Comparison of ENCODE assay signal across 1 cellular context in the genomic region with DNA sequence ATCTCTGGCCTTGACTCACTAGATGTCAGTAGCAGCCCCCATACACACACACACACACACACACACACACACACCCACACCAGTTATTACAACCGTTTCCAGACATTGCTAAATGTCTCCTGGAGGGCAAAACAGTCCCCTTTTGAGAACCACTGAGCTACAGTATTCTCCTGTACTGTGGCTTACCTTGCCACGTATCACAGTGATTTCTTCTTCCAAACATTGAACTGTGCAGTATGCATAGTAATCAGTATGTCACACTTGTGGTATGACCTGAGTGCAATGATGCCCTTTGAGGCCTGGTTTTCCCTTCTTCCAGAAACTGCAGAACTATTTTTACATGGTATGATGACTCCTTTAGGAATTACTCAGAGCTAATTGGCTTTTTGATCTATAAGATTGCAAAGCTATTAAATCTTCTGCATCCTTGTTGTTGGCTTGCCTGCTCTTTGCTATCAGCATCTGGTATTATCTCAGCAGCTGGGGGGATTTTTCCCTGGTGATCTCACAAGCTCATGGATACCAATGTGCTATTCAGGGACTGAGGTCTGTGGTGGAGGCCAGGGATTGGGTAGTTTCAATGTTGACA.
TF ChIP-seq lines count a peak whose summit lies in the region.

No MANE protein-coding gene starts in this region.

TF ChIP-seq in HEK293, 187 proteins besides CTCF, POLR2A, EP300 and RAD21 (continued from another document):
- TF ChIP-seq, protein P1, sequence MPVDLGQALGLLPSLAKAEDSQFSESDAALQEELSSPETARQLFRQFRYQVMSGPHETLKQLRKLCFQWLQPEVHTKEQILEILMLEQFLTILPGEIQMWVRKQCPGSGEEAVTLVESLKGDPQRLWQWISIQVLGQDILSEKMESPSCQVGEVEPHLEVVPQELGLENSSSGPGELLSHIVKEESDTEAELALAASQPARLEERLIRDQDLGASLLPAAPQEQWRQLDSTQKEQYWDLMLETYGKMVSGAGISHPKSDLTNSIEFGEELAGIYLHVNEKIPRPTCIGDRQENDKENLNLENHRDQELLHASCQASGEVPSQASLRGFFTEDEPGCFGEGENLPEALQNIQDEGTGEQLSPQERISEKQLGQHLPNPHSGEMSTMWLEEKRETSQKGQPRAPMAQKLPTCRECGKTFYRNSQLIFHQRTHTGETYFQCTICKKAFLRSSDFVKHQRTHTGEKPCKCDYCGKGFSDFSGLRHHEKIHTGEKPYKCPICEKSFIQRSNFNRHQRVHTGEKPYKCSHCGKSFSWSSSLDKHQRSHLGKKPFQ (tag by site-specific recombination; IDR thresholded peaks at IDR 0.05) = no peak
- TF ChIP-seq, protein P2, sequence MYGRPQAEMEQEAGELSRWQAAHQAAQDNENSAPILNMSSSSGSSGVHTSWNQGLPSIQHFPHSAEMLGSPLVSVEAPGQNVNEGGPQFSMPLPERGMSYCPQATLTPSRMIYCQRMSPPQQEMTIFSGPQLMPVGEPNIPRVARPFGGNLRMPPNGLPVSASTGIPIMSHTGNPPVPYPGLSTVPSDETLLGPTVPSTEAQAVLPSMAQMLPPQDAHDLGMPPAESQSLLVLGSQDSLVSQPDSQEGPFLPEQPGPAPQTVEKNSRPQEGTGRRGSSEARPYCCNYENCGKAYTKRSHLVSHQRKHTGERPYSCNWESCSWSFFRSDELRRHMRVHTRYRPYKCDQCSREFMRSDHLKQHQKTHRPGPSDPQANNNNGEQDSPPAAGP (tag by site-specific recombination; IDR thresholded peaks at IDR 0.05) = no peak
- TF ChIP-seq YY2 (tag by site-specific recombination; IDR thresholded peaks at IDR 0.05) (no peak), SP3 (tag by site-specific recombination; IDR thresholded peaks at IDR 0.05) (0 out of 2 replicates have a peak, but pooled peaks have one; percentile 19), REPIN1 (tag by site-specific recombination; IDR thresholded peaks at IDR 0.05; ENCODE audit: low read depth) (no peak), ZFHX2 (tag by site-specific recombination; conservative IDR thresholded peaks at IDR 0.05) (peak; percentile 82), OSR2 (tag by site-specific recombination; IDR thresholded peaks at IDR 0.05) (no peak), ZNF121 (tag by site-specific recombination; IDR thresholded peaks at IDR 0.05) (no peak), ZNF23 (tag by site-specific recombination; IDR thresholded peaks at IDR 0.05; ENCODE audit: borderline replicate concordance) (no peak), SETDB1 (IDR thresholded peaks at IDR 0.05; ENCODE audit: insufficient read length, low read length) (peak; percentile 25), ZSCAN16 (tag by site-specific recombination; IDR thresholded peaks at IDR 0.05) (no peak), GLIS1 (tag by site-specific recombination; IDR thresholded peaks at IDR 0.05) (peak; percentile 49), ZNF138 (tag by site-specific recombination; IDR thresholded peaks at IDR 0.05; ENCODE audit: borderline replicate concordance) (no peak), ZSCAN30 (tag by site-specific recombination; IDR thresholded peaks at IDR 0.05) (no peak), ZBTB17 (tag by site-specific recombination; IDR thresholded peaks at IDR 0.05) (0 out of 2 replicates have a peak, but pooled peaks have one; percentile 24), EGR2 (tag by site-specific recombination; IDR thresholded peaks at IDR 0.05; ENCODE audit: low read depth) (peak; percentile 58; the same call in 1 of the 2 replicates), ZNF501 (tag by site-specific recombination; IDR thresholded peaks at IDR 0.05) (no peak), ZXDB (tag by site-specific recombination; IDR thresholded peaks at IDR 0.05) (no peak), KLF16 (tag by site-specific recombination; IDR thresholded peaks at IDR 0.05) (no peak)
- TF ChIP-seq, protein P3, sequence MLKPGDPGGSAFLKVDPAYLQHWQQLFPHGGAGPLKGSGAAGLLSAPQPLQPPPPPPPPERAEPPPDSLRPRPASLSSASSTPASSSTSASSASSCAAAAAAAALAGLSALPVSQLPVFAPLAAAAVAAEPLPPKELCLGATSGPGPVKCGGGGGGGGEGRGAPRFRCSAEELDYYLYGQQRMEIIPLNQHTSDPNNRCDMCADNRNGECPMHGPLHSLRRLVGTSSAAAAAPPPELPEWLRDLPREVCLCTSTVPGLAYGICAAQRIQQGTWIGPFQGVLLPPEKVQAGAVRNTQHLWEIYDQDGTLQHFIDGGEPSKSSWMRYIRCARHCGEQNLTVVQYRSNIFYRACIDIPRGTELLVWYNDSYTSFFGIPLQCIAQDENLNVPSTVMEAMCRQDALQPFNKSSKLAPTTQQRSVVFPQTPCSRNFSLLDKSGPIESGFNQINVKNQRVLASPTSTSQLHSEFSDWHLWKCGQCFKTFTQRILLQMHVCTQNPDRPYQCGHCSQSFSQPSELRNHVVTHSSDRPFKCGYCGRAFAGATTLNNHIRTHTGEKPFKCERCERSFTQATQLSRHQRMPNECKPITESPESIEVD (tag by site-specific recombination; IDR thresholded peaks at IDR 0.05) = peak; percentile 60
- TF ChIP-seq, protein P4, sequence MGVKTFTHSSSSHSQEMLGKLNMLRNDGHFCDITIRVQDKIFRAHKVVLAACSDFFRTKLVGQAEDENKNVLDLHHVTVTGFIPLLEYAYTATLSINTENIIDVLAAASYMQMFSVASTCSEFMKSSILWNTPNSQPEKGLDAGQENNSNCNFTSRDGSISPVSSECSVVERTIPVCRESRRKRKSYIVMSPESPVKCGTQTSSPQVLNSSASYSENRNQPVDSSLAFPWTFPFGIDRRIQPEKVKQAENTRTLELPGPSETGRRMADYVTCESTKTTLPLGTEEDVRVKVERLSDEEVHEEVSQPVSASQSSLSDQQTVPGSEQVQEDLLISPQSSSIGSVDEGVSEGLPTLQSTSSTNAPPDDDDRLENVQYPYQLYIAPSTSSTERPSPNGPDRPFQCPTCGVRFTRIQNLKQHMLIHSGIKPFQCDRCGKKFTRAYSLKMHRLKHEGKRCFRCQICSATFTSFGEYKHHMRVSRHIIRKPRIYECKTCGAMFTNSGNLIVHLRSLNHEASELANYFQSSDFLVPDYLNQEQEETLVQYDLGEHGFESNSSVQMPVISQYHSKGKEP (tag by site-specific recombination; IDR thresholded peaks at IDR 0.05) = no peak
- TF ChIP-seq, protein P5, sequence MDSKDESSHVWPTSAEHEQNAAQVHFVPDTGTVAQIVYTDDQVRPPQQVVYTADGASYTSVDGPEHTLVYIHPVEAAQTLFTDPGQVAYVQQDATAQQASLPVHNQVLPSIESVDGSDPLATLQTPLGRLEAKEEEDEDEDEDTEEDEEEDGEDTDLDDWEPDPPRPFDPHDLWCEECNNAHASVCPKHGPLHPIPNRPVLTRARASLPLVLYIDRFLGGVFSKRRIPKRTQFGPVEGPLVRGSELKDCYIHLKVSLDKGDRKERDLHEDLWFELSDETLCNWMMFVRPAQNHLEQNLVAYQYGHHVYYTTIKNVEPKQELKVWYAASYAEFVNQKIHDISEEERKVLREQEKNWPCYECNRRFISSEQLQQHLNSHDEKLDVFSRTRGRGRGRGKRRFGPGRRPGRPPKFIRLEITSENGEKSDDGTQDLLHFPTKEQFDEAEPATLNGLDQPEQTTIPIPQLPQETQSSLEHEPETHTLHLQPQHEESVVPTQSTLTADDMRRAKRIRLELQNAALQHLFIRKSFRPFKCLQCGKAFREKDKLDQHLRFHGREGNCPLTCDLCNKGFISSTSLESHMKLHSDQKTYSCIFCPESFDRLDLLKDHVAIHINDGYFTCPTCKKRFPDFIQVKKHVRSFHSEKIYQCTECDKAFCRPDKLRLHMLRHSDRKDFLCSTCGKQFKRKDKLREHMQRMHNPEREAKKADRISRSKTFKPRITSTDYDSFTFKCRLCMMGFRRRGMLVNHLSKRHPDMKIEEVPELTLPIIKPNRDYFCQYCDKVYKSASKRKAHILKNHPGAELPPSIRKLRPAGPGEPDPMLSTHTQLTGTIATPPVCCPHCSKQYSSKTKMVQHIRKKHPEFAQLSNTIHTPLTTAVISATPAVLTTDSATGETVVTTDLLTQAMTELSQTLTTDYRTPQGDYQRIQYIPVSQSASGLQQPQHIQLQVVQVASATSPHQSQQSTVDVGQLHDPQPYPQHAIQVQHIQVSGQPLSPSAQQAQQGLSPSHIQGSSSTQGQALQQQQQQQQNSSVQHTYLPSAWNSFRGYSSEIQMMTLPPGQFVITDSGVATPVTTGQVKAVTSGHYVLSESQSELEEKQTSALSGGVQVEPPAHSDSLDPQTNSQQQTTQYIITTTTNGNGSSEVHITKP (tag by site-specific recombination; IDR thresholded peaks at IDR 0.05) = peak; percentile 45
- TF ChIP-seq, protein P6, sequence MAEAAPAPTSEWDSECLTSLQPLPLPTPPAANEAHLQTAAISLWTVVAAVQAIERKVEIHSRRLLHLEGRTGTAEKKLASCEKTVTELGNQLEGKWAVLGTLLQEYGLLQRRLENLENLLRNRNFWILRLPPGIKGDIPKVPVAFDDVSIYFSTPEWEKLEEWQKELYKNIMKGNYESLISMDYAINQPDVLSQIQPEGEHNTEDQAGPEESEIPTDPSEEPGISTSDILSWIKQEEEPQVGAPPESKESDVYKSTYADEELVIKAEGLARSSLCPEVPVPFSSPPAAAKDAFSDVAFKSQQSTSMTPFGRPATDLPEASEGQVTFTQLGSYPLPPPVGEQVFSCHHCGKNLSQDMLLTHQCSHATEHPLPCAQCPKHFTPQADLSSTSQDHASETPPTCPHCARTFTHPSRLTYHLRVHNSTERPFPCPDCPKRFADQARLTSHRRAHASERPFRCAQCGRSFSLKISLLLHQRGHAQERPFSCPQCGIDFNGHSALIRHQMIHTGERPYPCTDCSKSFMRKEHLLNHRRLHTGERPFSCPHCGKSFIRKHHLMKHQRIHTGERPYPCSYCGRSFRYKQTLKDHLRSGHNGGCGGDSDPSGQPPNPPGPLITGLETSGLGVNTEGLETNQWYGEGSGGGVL (tag by site-specific recombination; IDR thresholded peaks at IDR 0.05) = no peak
- TF ChIP-seq, protein P7, sequence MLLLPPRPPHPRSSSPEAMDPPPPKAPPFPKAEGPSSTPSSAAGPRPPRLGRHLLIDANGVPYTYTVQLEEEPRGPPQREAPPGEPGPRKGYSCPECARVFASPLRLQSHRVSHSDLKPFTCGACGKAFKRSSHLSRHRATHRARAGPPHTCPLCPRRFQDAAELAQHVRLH (tag by site-specific recombination; IDR thresholded peaks at IDR 0.05) = no peak
- TF ChIP-seq, protein P8, sequence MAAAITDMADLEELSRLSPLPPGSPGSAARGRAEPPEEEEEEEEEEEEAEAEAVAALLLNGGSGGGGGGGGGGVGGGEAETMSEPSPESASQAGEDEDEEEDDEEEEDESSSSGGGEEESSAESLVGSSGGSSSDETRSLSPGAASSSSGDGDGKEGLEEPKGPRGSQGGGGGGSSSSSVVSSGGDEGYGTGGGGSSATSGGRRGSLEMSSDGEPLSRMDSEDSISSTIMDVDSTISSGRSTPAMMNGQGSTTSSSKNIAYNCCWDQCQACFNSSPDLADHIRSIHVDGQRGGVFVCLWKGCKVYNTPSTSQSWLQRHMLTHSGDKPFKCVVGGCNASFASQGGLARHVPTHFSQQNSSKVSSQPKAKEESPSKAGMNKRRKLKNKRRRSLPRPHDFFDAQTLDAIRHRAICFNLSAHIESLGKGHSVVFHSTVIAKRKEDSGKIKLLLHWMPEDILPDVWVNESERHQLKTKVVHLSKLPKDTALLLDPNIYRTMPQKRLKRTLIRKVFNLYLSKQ (tag by site-specific recombination; IDR thresholded peaks at IDR 0.05; ENCODE audit: borderline replicate concordance) = no peak
